Comparison of ENCODE assay signal across 1 cellular context in the genomic region with DNA sequence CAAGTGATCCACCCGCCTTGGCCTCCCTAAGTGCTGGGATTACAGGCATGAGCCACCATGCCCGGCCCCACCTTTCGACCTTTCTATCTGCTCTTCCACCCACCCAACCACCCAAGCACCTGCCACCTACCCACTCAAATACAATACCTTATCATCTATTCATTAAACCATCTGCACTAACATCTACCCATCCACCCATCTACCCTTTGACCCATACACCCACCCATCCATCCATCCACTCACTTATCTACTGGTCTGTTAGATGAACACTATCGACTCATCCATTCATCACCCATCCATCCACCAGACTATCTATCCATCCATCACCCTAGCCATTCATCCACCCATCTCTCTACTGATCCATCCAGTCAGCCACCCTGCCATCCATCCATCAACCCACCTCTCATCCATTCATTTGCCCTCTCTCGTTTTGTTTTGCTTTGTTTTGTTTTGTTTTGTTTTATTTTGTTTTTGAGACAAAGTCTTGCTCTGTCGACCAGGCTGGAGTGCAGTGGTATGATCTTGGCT.
TF ChIP-seq lines count a peak whose summit lies in the region.

No MANE protein-coding gene starts in this region.

TF ChIP-seq in HepG2, 621 proteins besides CTCF, POLR2A, EP300 and RAD21:
- TF ChIP-seq ZSCAN12 (CRISPR knock-in tag; IDR thresholded peaks at IDR 0.05) (no peak), ZNF17 (CRISPR knock-in tag; IDR thresholded peaks at IDR 0.05) (no peak)
- TF ChIP-seq, protein P1, sequence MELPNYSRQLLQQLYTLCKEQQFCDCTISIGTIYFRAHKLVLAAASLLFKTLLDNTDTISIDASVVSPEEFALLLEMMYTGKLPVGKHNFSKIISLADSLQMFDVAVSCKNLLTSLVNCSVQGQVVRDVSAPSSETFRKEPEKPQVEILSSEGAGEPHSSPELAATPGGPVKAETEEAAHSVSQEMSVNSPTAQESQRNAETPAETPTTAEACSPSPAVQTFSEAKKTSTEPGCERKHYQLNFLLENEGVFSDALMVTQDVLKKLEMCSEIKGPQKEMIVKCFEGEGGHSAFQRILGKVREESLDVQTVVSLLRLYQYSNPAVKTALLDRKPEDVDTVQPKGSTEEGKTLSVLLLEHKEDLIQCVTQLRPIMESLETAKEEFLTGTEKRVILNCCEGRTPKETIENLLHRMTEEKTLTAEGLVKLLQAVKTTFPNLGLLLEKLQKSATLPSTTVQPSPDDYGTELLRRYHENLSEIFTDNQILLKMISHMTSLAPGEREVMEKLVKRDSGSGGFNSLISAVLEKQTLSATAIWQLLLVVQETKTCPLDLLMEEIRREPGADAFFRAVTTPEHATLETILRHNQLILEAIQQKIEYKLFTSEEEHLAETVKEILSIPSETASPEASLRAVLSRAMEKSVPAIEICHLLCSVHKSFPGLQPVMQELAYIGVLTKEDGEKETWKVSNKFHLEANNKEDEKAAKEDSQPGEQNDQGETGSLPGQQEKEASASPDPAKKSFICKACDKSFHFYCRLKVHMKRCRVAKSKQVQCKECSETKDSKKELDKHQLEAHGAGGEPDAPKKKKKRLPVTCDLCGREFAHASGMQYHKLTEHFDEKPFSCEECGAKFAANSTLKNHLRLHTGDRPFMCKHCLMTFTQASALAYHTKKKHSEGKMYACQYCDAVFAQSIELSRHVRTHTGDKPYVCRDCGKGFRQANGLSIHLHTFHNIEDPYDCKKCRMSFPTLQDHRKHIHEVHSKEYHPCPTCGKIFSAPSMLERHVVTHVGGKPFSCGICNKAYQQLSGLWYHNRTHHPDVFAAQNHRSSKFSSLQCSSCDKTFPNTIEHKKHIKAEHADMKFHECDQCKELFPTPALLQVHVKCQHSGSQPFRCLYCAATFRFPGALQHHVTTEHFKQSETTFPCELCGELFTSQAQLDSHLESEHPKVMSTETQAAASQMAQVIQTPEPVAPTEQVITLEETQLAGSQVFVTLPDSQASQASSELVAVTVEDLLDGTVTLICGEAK (IDR thresholded peaks at IDR 0.05), result 0 out of 2 replicates have a peak, but pooled peaks have one; percentile 8
- TF ChIP-seq, protein P1 (CRISPR knock-in tag; IDR thresholded peaks at IDR 0.05), result no peak
- TF ChIP-seq, protein P2, sequence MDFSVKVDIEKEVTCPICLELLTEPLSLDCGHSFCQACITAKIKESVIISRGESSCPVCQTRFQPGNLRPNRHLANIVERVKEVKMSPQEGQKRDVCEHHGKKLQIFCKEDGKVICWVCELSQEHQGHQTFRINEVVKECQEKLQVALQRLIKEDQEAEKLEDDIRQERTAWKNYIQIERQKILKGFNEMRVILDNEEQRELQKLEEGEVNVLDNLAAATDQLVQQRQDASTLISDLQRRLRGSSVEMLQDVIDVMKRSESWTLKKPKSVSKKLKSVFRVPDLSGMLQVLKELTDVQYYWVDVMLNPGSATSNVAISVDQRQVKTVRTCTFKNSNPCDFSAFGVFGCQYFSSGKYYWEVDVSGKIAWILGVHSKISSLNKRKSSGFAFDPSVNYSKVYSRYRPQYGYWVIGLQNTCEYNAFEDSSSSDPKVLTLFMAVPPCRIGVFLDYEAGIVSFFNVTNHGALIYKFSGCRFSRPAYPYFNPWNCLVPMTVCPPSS (IDR thresholded peaks at IDR 0.05), result no peak
